ENCODE assay signal across 19 cellular contexts in genomic region chr15:58555168-58556027, GRCh38.
DNase-seq lines count a peak whose midpoint lies in the region; ATAC-seq and TF ChIP-seq lines count a peak whose summit lies in the region.
"Had no signal": no experiment of that assay in that cellular context is flagged by ENCODE, and none has a peak within 500 bp of the region (broad histone marks: within the 10 kb centered on the region; RNA-seq: fewer than 3 reads in every experiment).

No MANE protein-coding gene starts in this region.

- CTCF ChIA-PET in WTC11 (lab: Charles Lee) = no interaction called here
- CTCF ChIA-PET in activated CD8-positive, alpha-beta T cell treated with anti-CD3 and anti-CD28 coated beads, Interleukin-2, amount 10 ng/mL, durations not matched to agents 7 days and 5 days (lab: Charles Lee) = interaction anchor here (1.3 kb wide), 1 partner anchor 9 kb away, joined by 3 read pairs; no protein-coding TSS in a partner anchor

- POLR2A ChIA-PET in WTC11 (lab: Charles Lee) = no interaction called here
- POLR2A ChIA-PET in activated CD8-positive, alpha-beta T cell treated with anti-CD3 and anti-CD28 coated beads, Interleukin-2, amount 10 ng/mL, durations not matched to agents 7 days and 5 days (lab: Charles Lee) = no interaction called here

- H3K27me3 ChIP-seq in right atrium auricular region = no peaks in the 10 kb centered on the region
- H3K27me3 ChIP-seq: esophagus squamous epithelium, neutrophil had no signal

- ATAC-seq in Right ventricle myocardium inferior = no peak
- peak; percentile 78 for ATAC-seq in WTC11
- no peak for ATAC-seq in left lobe of liver
- ATAC-seq in activated CD8-positive, alpha-beta T cell treated with anti-CD3 and anti-CD28 coated beads, Interleukin-2, amount 10 ng/mL, durations not matched to agents 7 days and 5 days = no peak
- ATAC-seq: activated CD8-positive, alpha-beta T cell treated with anti-CD3 and anti-CD28 coated beads for 36 hours; stimulated activated memory B cell treated with anti-CD40 and anti-IgM and Interleukin-4, amounts not matched to agents 10 μg/mL and 1 μg/mL and 100 μg/mL, for 72 hours had no signal

- intact Hi-C loops in Right ventricle myocardium inferior (cut with DNase I) = no loop called here

- no peak for TF ChIP-seq POLR2A in erythroblast (IDR thresholded peaks at IDR 0.05; ENCODE audit: low read length)

- no peak overlapping the region for H3K27ac Mint-ChIP-seq in WTC11
- no peak overlapping the region for H3K27ac Mint-ChIP-seq in activated CD8-positive, alpha-beta T cell treated with anti-CD3 and anti-CD28 coated beads, Interleukin-2, amount 10 ng/mL, durations not matched to agents 7 days and 5 days
- H3K27ac Mint-ChIP-seq: activated CD8-positive, alpha-beta T cell treated with anti-CD3 and anti-CD28 coated beads for 36 hours; activated T-helper 2 cell treated with anti-CD3 and anti-CD28 coated beads, Interferon-gamma antibody, Interleukin-2, Interleukin-4, amounts not matched to agents 10 μg/mL and 5 μg/mL and 100 μg/mL, durations not matched to agents 14 hours and 24 hours and 36 hours; stimulated activated memory B cell treated with anti-CD40 and anti-IgM and Interleukin-4, amounts not matched to agents 10 μg/mL and 1 μg/mL and 100 μg/mL, for 72 hours had no signal

- H3K36me3 ChIP-seq in right atrium auricular region = no peaks in the 10 kb centered on the region
- H3K36me3 ChIP-seq: esophagus squamous epithelium, neutrophil had no signal

- H3K36me3 Mint-ChIP-seq in WTC11 = peaks cover 9% of the 10 kb centered on the region; the same call in 1 of the 2 replicates
- peaks cover 12% of the 10 kb centered on the region for H3K36me3 Mint-ChIP-seq in activated CD8-positive, alpha-beta T cell treated with anti-CD3 and anti-CD28 coated beads, Interleukin-2, amount 10 ng/mL, durations not matched to agents 7 days and 5 days (ENCODE audit: low read depth)
- H3K36me3 Mint-ChIP-seq: stimulated activated memory B cell treated with anti-CD40 and anti-IgM and Interleukin-4, amounts not matched to agents 10 μg/mL and 1 μg/mL and 100 μg/mL, for 72 hours had no signal

- no peaks in the 10 kb centered on the region for H3K9me3 ChIP-seq in right atrium auricular region
- H3K9me3 ChIP-seq: esophagus squamous epithelium, neutrophil had no signal

- H3K4me1 Mint-ChIP-seq in WTC11 = peaks cover 17% of the 10 kb centered on the region
- H3K4me1 Mint-ChIP-seq in activated CD8-positive, alpha-beta T cell treated with anti-CD3 and anti-CD28 coated beads, Interleukin-2, amount 10 ng/mL, durations not matched to agents 7 days and 5 days (ENCODE audit: low read depth) = peaks cover 29% of the 10 kb centered on the region

- TF ChIP-seq CTCF in right atrium auricular region (IDR thresholded peaks at IDR 0.05) = no peak
- no peak for TF ChIP-seq CTCF in WTC11 (IDR thresholded peaks at IDR 0.05)

- H3K4me3 ChIP-seq in right atrium auricular region = no peak overlapping the region
- H3K4me3 ChIP-seq: esophagus squamous epithelium, lung had no signal

- no peak overlapping the region for H3K4me3 Mint-ChIP-seq in WTC11
- no peak overlapping the region for H3K4me3 Mint-ChIP-seq in activated CD8-positive, alpha-beta T cell treated with anti-CD3 and anti-CD28 coated beads, Interleukin-2, amount 10 ng/mL, durations not matched to agents 7 days and 5 days
- H3K4me3 Mint-ChIP-seq: activated CD8-positive, alpha-beta T cell treated with anti-CD3 and anti-CD28 coated beads for 36 hours; stimulated activated memory B cell treated with anti-CD40 and anti-IgM and Interleukin-4, amounts not matched to agents 10 μg/mL and 1 μg/mL and 100 μg/mL, for 72 hours had no signal

- DNase-seq in right atrium auricular region (ENCODE audit: low spot score) (peak; percentile 57), Right ventricle myocardium inferior (ENCODE audit: missing footprints) (no peak), WTC11 (ENCODE audit: low spot score) (no peak), left lobe of liver (ENCODE audit: low spot score) (peak; percentile 41), erythroblast (lab: John Stamatoyannopoulos, UW) (no peak), NCI-H187 treated with DMSO at 0.1 percent for 48 hours (lab: John Stamatoyannopoulos, UW) (no peak)
- no peak for DNase-seq in effector CD4-positive, alpha-beta T cell
- DNase-seq in activated CD8-positive, alpha-beta T cell treated with anti-CD3 and anti-CD28 coated beads, Interleukin-2, amount 10 ng/mL, durations not matched to agents 7 days and 5 days = no peak
- DNase-seq: activated CD8-positive, alpha-beta T cell treated with anti-CD3 and anti-CD28 coated beads for 36 hours; amygdala; cortex of kidney; esophagus squamous epithelium; GDM1; NCI-H748 treated with DMSO at 0.1 percent for 48 hours; Right ventricle myocardium superior had no signal

- H3K9me3 Mint-ChIP-seq in WTC11 = peaks cover 12% of the 10 kb centered on the region
- no peaks in the 10 kb centered on the region for H3K9me3 Mint-ChIP-seq in activated CD8-positive, alpha-beta T cell treated with anti-CD3 and anti-CD28 coated beads, Interleukin-2, amount 10 ng/mL, durations not matched to agents 7 days and 5 days (ENCODE audit: insufficient read depth)
- H3K9me3 Mint-ChIP-seq: activated CD8-positive, alpha-beta T cell treated with anti-CD3 and anti-CD28 coated beads for 36 hours; activated T-helper 2 cell treated with anti-CD3 and anti-CD28 coated beads, Interferon-gamma antibody, Interleukin-2, Interleukin-4, amounts not matched to agents 10 μg/mL and 5 μg/mL and 100 μg/mL, durations not matched to agents 14 hours and 24 hours and 36 hours; stimulated activated memory B cell treated with anti-CD40 and anti-IgM and Interleukin-4, amounts not matched to agents 10 μg/mL and 1 μg/mL and 100 μg/mL, for 72 hours had no signal

- peaks cover 0 to 13% of the 10 kb centered on the region in 2 donors for H3K4me1 ChIP-seq in right atrium auricular region

- no peak overlapping the region for H3K27ac ChIP-seq in right atrium auricular region
- H3K27ac ChIP-seq: esophagus squamous epithelium, neutrophil had no signal

- no peaks in the 10 kb centered on the region for H3K27me3 Mint-ChIP-seq in WTC11 (ENCODE audit: low read depth)
- H3K27me3 Mint-ChIP-seq in activated CD8-positive, alpha-beta T cell treated with anti-CD3 and anti-CD28 coated beads, Interleukin-2, amount 10 ng/mL, durations not matched to agents 7 days and 5 days (ENCODE audit: low read depth) = peaks cover 4% of the 10 kb centered on the region
- H3K27me3 Mint-ChIP-seq: activated CD8-positive, alpha-beta T cell treated with anti-CD3 and anti-CD28 coated beads for 36 hours had no signal

TF ChIP-seq in WTC11, 78 proteins besides CTCF, POLR2A, EP300 and RAD21:
- TF ChIP-seq ZSCAN18 (CRISPR knock-in tag; IDR thresholded peaks at IDR 0.05) = no peak
- TF ChIP-seq ZNF671 (CRISPR knock-in tag; IDR thresholded peaks at IDR 0.05) = no peak
- TF ChIP-seq ZNF232 (CRISPR knock-in tag; IDR thresholded peaks at IDR 0.05) = no peak
- no peak for TF ChIP-seq KAT7 (CRISPR knock-in tag; IDR thresholded peaks at IDR 0.05; ENCODE audit: borderline replicate concordance)
- TF ChIP-seq E2F1 (CRISPR knock-in tag; IDR thresholded peaks at IDR 0.05) = no peak
- no peak for TF ChIP-seq ZNF532 (CRISPR knock-in tag; IDR thresholded peaks at IDR 0.05; ENCODE audit: borderline replicate concordance)

Comparison
In these comparisons a context has a peak if more than half of its experiments do, and no peak if none do; other contexts are left out.
1. DNase-seq: peak in right atrium auricular region (single experiment) and left lobe of liver (single experiment); none in Right ventricle myocardium inferior (single experiment), WTC11 (single experiment), effector CD4-positive, alpha-beta T cell (single experiment), activated CD8-positive, alpha-beta T cell treated with anti-CD3 and anti-CD28 coated beads, Interleukin-2, amount 10 ng/mL, durations not matched to agents 7 days and 5 days (single experiment), erythroblast (0 of 2) and NCI-H187 treated with DMSO at 0.1 percent for 48 hours (single experiment).